Comparison of ENCODE assay signal across 8 cellular contexts in the genomic region with DNA sequence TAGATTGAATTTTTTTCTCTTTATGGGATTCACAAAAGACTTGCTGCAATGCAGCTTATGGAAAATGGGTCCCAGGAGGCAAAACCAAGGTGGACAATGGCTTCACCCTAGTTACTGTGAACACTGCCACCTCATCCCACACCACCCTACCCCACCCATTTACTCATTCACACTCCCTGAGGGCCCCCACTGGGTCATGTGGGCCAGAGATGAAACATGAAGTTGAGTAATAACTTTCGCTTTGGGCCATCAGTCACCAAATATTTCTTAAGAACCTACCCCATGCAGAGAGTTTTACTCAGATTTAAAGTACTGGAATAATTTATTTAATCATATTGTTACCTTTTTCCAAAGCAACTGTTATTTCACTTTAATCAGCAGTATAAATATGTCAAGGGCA.
DNase-seq lines count a peak whose midpoint lies in the region; ATAC-seq and TF ChIP-seq lines count a peak whose summit lies in the region.

No MANE protein-coding gene starts in this region.

- H3K36me3 ChIP-seq in OCI-LY3 (replicated peaks; ENCODE audit: low read depth, low read length) (no peaks in the 10 kb centered on the region), lower lobe of right lung (peaks cover 2% of the 10 kb centered on the region)

- no peak overlapping the region for H3K9ac ChIP-seq in OCI-LY3 (ENCODE audit: low read length)

- no peaks in the 10 kb centered on the region for H3K79me2 ChIP-seq in OCI-LY3 (ENCODE audit: low read length)

- H3K4me1 ChIP-seq in OCI-LY3 (ENCODE audit: low read length) (peaks cover 58% of the 10 kb centered on the region), lower lobe of right lung (peaks cover 8% of the 10 kb centered on the region)

- H3K27ac ChIP-seq in OCI-LY3 (ENCODE audit: low read length) (peak overlapping the region; percentile 34), lower lobe of right lung (no peak overlapping the region), substantia nigra (ENCODE audit: low read depth, low read length, poor library complexity, severe bottlenecking) (no peak overlapping the region)

- POLR2A ChIA-PET in GM10248 (lab: Yijun Ruan, JAX) = no interaction called here

- CTCF ChIA-PET in GM10248 (lab: Yijun Ruan, JAX) = interaction anchor here (0.8 kb wide), 1 partner anchor 11 kb away, joined by 3 read pairs; no protein-coding TSS in a partner anchor

- intact Hi-C loops in lower lobe of right lung (cut with DNase I) = no loop called here

- DNase-seq in lower lobe of right lung (no peak), substantia nigra (lab: John Stamatoyannopoulos, UW) (no peak), NCI-H146 (lab: John Stamatoyannopoulos, UW) (no peak), GM10248 (ENCODE audit: extremely low spot score) (no peak), NCI-H2029 (lab: John Stamatoyannopoulos, UW) (no peak)

- H3K9me3 ChIP-seq in OCI-LY3 (ENCODE audit: insufficient read depth, low read length) (no peaks in the 10 kb centered on the region), lower lobe of right lung (no peaks in the 10 kb centered on the region)

- ATAC-seq in GM18870 (IDR thresholded peaks at IDR 0.05; ENCODE audit: unreplicated experiment) (peak; percentile 50), HG02623 (IDR thresholded peaks at IDR 0.05; ENCODE audit: unreplicated experiment) (peak; percentile 58), lower lobe of right lung (peak; percentile 46 to 67)

- TF ChIP-seq CTCF in OCI-LY3 (IDR thresholded peaks at IDR 0.05; ENCODE audit: low read depth, low read length) (no peak), lower lobe of right lung (IDR thresholded peaks at IDR 0.05) (no peak), GM10248 (IDR thresholded peaks at IDR 0.05; ENCODE audit: control extremely low read depth, extremely low read depth, low read depth, missing control alignments) (no peak)

- H3K4me3 ChIP-seq in OCI-LY3 (ENCODE audit: low read length) (peak overlapping the region; percentile 52), lower lobe of right lung (no peak overlapping the region)

- peak overlapping the region; percentile 69 for H3K4me2 ChIP-seq in OCI-LY3 (ENCODE audit: low read length)

- peaks cover 6% of the 10 kb centered on the region; the same call in 1 of the 2 replicates for H4K20me1 ChIP-seq in OCI-LY3 (ENCODE audit: insufficient read depth, low read length)

- H2AFZ ChIP-seq in OCI-LY3 (ENCODE audit: low read depth, low read length) = no peak overlapping the region

- H3K27me3 ChIP-seq in OCI-LY3 (ENCODE audit: low read depth, low read length) (peaks cover 78% of the 10 kb centered on the region), lower lobe of right lung (ENCODE audit: low read depth) (no peaks in the 10 kb centered on the region)
